ENCODE assay signal across 29 cellular contexts in the genomic region with DNA sequence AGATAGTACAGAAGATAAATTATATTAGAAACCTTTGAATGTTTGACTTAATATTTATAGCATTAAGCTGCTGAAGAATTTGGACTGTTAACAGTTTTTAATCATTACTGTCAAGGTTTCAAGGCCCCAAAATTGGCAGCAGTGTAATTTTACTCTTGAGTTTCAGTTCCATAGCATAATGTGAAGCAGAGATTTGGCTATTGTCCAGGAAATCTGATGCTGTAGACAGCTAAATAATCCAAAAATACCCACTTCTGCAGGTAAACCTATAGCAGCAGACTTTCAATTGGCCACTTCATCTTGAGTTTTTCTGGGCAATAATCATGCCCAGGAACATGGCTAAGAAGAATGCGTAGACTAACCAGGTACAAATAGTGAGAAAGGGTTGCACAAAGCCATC.
DNase-seq lines count a peak whose midpoint lies in the region; ATAC-seq, FAIRE-seq and TF ChIP-seq lines count a peak whose summit lies in the region.
"Had no signal": no experiment of that assay in that cellular context is flagged by ENCODE, and none has a peak within 500 bp of the region (broad histone marks: within the 10 kb centered on the region; RNA-seq: fewer than 3 reads in every experiment).

No MANE protein-coding gene starts in this region.

- no peaks in the 10 kb centered on the region for H3K4me1 ChIP-seq in psoas muscle
- H3K4me1 ChIP-seq: adrenal gland, BLaER1, Caco-2, lower lobe of right lung, spleen had no signal

- no peak for TF ChIP-seq EP300 in Ishikawa (IDR thresholded peaks at IDR 0.05; ENCODE audit: borderline replicate concordance)

- no peak for ATAC-seq in psoas muscle
- ATAC-seq: activated T-cell treated with anti-CD3 and anti-CD28 coated beads, Interleukin-2, amount 50 U/mL, for 4 hours; lower lobe of right lung; natural killer cell treated with Interleukin-12 subunit alpha and Interleukin-12 subunit beta and Interleukin-15 and Interleukin-18, amount 100 ng/mL, for 72 hours; SK-N-SH treated with all-trans-retinoic acid at 6 μM for 48 hours; stimulated activated memory B cell treated with anti-CD40 and anti-IgM and Interleukin-4, amounts not matched to agents 10 μg/mL and 1 μg/mL and 100 μg/mL, for 72 hours had no signal

- H3K36me3 ChIP-seq in psoas muscle (ENCODE audit: insufficient read depth in 1 of 2, low read depth in 1 of 2): no peaks in the 10 kb centered on the region
- H3K36me3 ChIP-seq: adrenal gland, BLaER1, lower lobe of right lung, spleen had no signal

- no peaks in the 10 kb centered on the region for H3K9me3 ChIP-seq in psoas muscle
- H3K9me3 ChIP-seq: adrenal gland, Caco-2, lower lobe of right lung had no signal

- WGBS in psoas muscle, 3 donors: 0 to 72% (median 65%) methylated on average over 1 of the region's 1 CpG

- DNase-seq in DMS79 treated with DMSO at 0.1 percent for 48 hours (lab: John Stamatoyannopoulos, UW) (peak; percentile 44), GM18507 (ENCODE audit: extremely low spot score, insufficient read length, low read depth) (no peak), NCI-H524 (lab: John Stamatoyannopoulos, UW) (peak; percentile 9 to 41), NCI-H128 (lab: John Stamatoyannopoulos, UW; ENCODE audit: unreplicated experiment) (no peak), cerebellum (ENCODE audit: low spot score) (no peak), NCI-H1436 (lab: John Stamatoyannopoulos, UW) (no peak), psoas muscle (no peak)
- DNase-seq: activated CD4-positive, alpha-beta T cell treated with anti-CD3 and anti-CD28 coated beads for 48 hours; activated naive CD4-positive, alpha-beta T cell treated with Interleukin-2 at 50 U/mL for 16 hours; activated T-cell treated with anti-CD3 and anti-CD28 coated beads, Interleukin-2, amount 50 U/mL, for 4 hours; adrenal gland; Caco-2; effector CD4-positive, alpha-beta T cell; H9; head of caudate nucleus; IMR-90; lower lobe of right lung; NCI-H446 treated with DMSO at 0.1 percent for 48 hours; stimulated activated CD4-positive, alpha-beta T cell treated with anti-CD3 and anti-CD28 coated beads, Interleukin-4, amount 100 ng/mL, for 1 hour; T-helper 2 cell had no signal

- no peak overlapping the region for H3K27ac ChIP-seq in psoas muscle
- H3K27ac ChIP-seq: adrenal gland, BLaER1, epithelial cell of prostate, lower lobe of right lung, spleen, VCaP had no signal

- intact Hi-C loops in psoas muscle (cut with DNase I): no loop called here

- H3K4me3 ChIP-seq in psoas muscle: no peak overlapping the region
- H3K4me3 ChIP-seq: adrenal gland, BLaER1, lower lobe of right lung, spleen had no signal

- FAIRE-seq in GM18507 (lab: Jason Lieb, UNC): peak; percentile 9
- FAIRE-seq: urothelium cell line had no signal

- H3K27me3 ChIP-seq in psoas muscle (ENCODE audit: insufficient read depth in 3 of 3, low read length in 2 of 3): peaks cover 0 to 3% (median 0%) of the 10 kb centered on the region in 3 donors
- H3K27me3 ChIP-seq: adrenal gland, BLaER1, spleen had no signal

- TF ChIP-seq CTCF in psoas muscle (IDR thresholded peaks at IDR 0.05): no peak

- no peak for TF ChIP-seq RAD21 in Ishikawa (IDR thresholded peaks at IDR 0.05; ENCODE audit: low read depth)

TF ChIP-seq in Ishikawa, 13 proteins besides CTCF, POLR2A, EP300 and RAD21:
- TF ChIP-seq MAX (IDR thresholded peaks at IDR 0.05): no peak
- peak; percentile 41 for TF ChIP-seq NFIC (IDR thresholded peaks at IDR 0.05)

Comparison
In these comparisons a context has a peak if more than half of its experiments do, and no peak if none do; other contexts are left out.
1. DNase-seq: peak in DMS79 treated with DMSO at 0.1 percent for 48 hours (single experiment) and NCI-H524 (2 of 2); none in GM18507 (single experiment), NCI-H128 (single experiment), cerebellum (single experiment), NCI-H1436 (single experiment) and psoas muscle (0 of 2).